ENCODE assay signal across 15 cellular contexts in genomic region chr6:33413200-33413599, GRCh38. TPM values are rescaled to one million over a fixed set of nuclear protein-coding genes. Genes with fewer than 3 reads are reported as not detected.
A peak's percentile ranks its signal among the peaks of the same experiment; 100 is the strongest.
DNase-seq lines count a peak whose midpoint lies in the region; ATAC-seq and TF ChIP-seq lines count a peak whose summit lies in the region.
"Had no signal": no experiment of that assay in that cellular context is flagged by ENCODE, and none has a peak within 500 bp of the region (broad histone marks: within the 10 kb centered on the region; RNA-seq: fewer than 3 reads in every experiment).

No MANE protein-coding gene starts in this region.

- ATAC-seq in activated B cell treated with CpG ODN at 0.5 μM for 24 hours (ENCODE audit: low read depth): no peak
- no peak for ATAC-seq in stimulated activated memory B cell treated with anti-CD40 and anti-IgM and Interleukin-4, amounts not matched to agents 10 μg/mL and 1 μg/mL and 100 μg/mL, for 72 hours
- no peak for ATAC-seq in GM19035 (IDR thresholded peaks at IDR 0.05; ENCODE audit: unreplicated experiment)

- H3K27ac Mint-ChIP-seq in activated naive CD4-positive, alpha-beta T cell treated with anti-CD3 and anti-CD28 coated beads, Interleukin-2, amount 50 U/mL, for 24 hours: peak overlapping the region; percentile 80
- H3K27ac Mint-ChIP-seq in activated B cell treated with CpG ODN at 0.5 μM for 24 hours: peak overlapping the region; percentile 36
- peak overlapping the region; percentile 98 for H3K27ac Mint-ChIP-seq in stimulated activated memory B cell treated with anti-CD40 and anti-IgM and Interleukin-4, amounts not matched to agents 10 μg/mL and 1 μg/mL and 100 μg/mL, for 72 hours

- peaks cover 71% of the 10 kb centered on the region for H3K4me1 Mint-ChIP-seq in activated naive CD4-positive, alpha-beta T cell treated with anti-CD3 and anti-CD28 coated beads, Interleukin-2, amount 50 U/mL, for 24 hours
- peaks cover 76% of the 10 kb centered on the region for H3K4me1 Mint-ChIP-seq in activated B cell treated with CpG ODN at 0.5 μM for 24 hours
- peaks cover 77% of the 10 kb centered on the region for H3K4me1 Mint-ChIP-seq in stimulated activated memory B cell treated with anti-CD40 and anti-IgM and Interleukin-4, amounts not matched to agents 10 μg/mL and 1 μg/mL and 100 μg/mL, for 72 hours

- peak overlapping the region in 3 of 4 donors; percentile 16 to 100 (median 25) for H3K27ac ChIP-seq in esophagus muscularis mucosa (replicated peaks in 1 of 4)

- no peak for TF ChIP-seq POLR2A in esophagus muscularis mucosa (IDR thresholded peaks at IDR 0.05; ENCODE audit: low read depth)

- no peaks in the 10 kb centered on the region for H3K27me3 Mint-ChIP-seq in activated naive CD4-positive, alpha-beta T cell treated with anti-CD3 and anti-CD28 coated beads, Interleukin-2, amount 50 U/mL, for 24 hours
- H3K27me3 Mint-ChIP-seq in activated B cell treated with CpG ODN at 0.5 μM for 24 hours: no peaks in the 10 kb centered on the region
- no peaks in the 10 kb centered on the region for H3K27me3 Mint-ChIP-seq in stimulated activated memory B cell treated with anti-CD40 and anti-IgM and Interleukin-4, amounts not matched to agents 10 μg/mL and 1 μg/mL and 100 μg/mL, for 72 hours
- H3K27me3 Mint-ChIP-seq: progenitor cell of endocrine pancreas had no signal

- H3K36me3 Mint-ChIP-seq in activated naive CD4-positive, alpha-beta T cell treated with anti-CD3 and anti-CD28 coated beads, Interleukin-2, amount 50 U/mL, for 24 hours: peaks cover 9% of the 10 kb centered on the region
- peaks cover 47% of the 10 kb centered on the region for H3K36me3 Mint-ChIP-seq in activated B cell treated with CpG ODN at 0.5 μM for 24 hours (ENCODE audit: low read depth)
- H3K36me3 Mint-ChIP-seq in stimulated activated memory B cell treated with anti-CD40 and anti-IgM and Interleukin-4, amounts not matched to agents 10 μg/mL and 1 μg/mL and 100 μg/mL, for 72 hours: peaks cover 34% of the 10 kb centered on the region

- H3K27me3 ChIP-seq in esophagus muscularis mucosa: no peaks in the 10 kb centered on the region
- H3K27me3 ChIP-seq: BE2C had no signal

- no peak for DNase-seq in activated naive CD4-positive, alpha-beta T cell treated with anti-CD3 and anti-CD28 coated beads, Interleukin-2, amount 50 U/mL, for 16 hours
- DNase-seq in activated B cell treated with CpG ODN at 0.5 μM for 24 hours (no peak), esophagus muscularis mucosa (ENCODE audit: extremely low spot score) (no peak), ureter (ENCODE audit: low spot score) (no peak), DMS53 (lab: John Stamatoyannopoulos, UW) (no peak)
- DNase-seq: activated effector memory CD4-positive, alpha-beta T cell treated with Interleukin-2 at 50 U/mL for 16 hours; BE2C; MM.1S; NCI-H2029; stimulated activated CD4-positive, alpha-beta T cell treated with anti-CD3 and anti-CD28 coated beads, Interleukin-12 subunit alpha, Interleukin-12 subunit beta, amount 100 ng/mL, for 4 hours; substantia nigra had no signal

- H3K4me1 ChIP-seq in esophagus muscularis mucosa: peaks cover 28 to 74% (median 70%) of the 10 kb centered on the region in 4 donors

- no peaks in the 10 kb centered on the region for H3K9me3 ChIP-seq in esophagus muscularis mucosa
- H3K9me3 ChIP-seq: BE2C had no signal

- H3K9me3 Mint-ChIP-seq in activated naive CD4-positive, alpha-beta T cell treated with anti-CD3 and anti-CD28 coated beads, Interleukin-2, amount 50 U/mL, for 24 hours: no peaks in the 10 kb centered on the region
- H3K9me3 Mint-ChIP-seq in activated B cell treated with CpG ODN at 0.5 μM for 24 hours: no peaks in the 10 kb centered on the region
- no peaks in the 10 kb centered on the region for H3K9me3 Mint-ChIP-seq in stimulated activated memory B cell treated with anti-CD40 and anti-IgM and Interleukin-4, amounts not matched to agents 10 μg/mL and 1 μg/mL and 100 μg/mL, for 72 hours

- H3K36me3 ChIP-seq in esophagus muscularis mucosa: peaks cover 24 to 47% (median 46%) of the 10 kb centered on the region in 4 donors

- H3K4me3 Mint-ChIP-seq in activated naive CD4-positive, alpha-beta T cell treated with anti-CD3 and anti-CD28 coated beads, Interleukin-2, amount 50 U/mL, for 24 hours: no peak overlapping the region
- H3K4me3 Mint-ChIP-seq in activated B cell treated with CpG ODN at 0.5 μM for 24 hours: no peak overlapping the region
- H3K4me3 Mint-ChIP-seq in stimulated activated memory B cell treated with anti-CD40 and anti-IgM and Interleukin-4, amounts not matched to agents 10 μg/mL and 1 μg/mL and 100 μg/mL, for 72 hours: no peak overlapping the region

- no peak for TF ChIP-seq EP300 in esophagus muscularis mucosa (IDR thresholded peaks at IDR 0.05)

- H3K4me3 ChIP-seq in esophagus muscularis mucosa: no peak overlapping the region

- 64% methylated on average over 5 of the region's 5 CpGs for WGBS in esophagus muscularis mucosa

- POLR2A ChIA-PET in activated B cell treated with CpG ODN at 0.5 μM for 24 hours (lab: Charles Lee): no interaction called here

- CTCF ChIA-PET in activated B cell treated with CpG ODN at 0.5 μM for 24 hours (lab: Charles Lee): no interaction called here

- TF ChIP-seq CTCF in activated B cell treated with CpG ODN at 0.5 μM for 24 hours (IDR thresholded peaks at IDR 0.05) (no peak), esophagus muscularis mucosa (IDR thresholded peaks at IDR 0.05) (no peak)

- intact Hi-C loops in activated B cell treated with CpG ODN at 0.5 μM for 24 hours (cut with micrococcal nuclease): loop anchor here (5.0 to 10.0 kb wide), 2 partner anchors 408 to 1286 kb away; partner anchors contain the start of genes ATF6B and HLA-DOA
- intact Hi-C loops in esophagus muscularis mucosa (cut with DNase I): no loop called here

RNA-seq across cellular contexts. Expression of gene PHF1, which starts 2.4 kb away (rescaled TPM):
- total RNA-seq in activated B cell treated with CpG ODN at 0.5 μM for 24 hours: 76.0 and 83.4 TPM in 2 replicates
- 10 to 100 TPM; 68.5 to 91.5 (median 84.9) TPM for total RNA-seq in esophagus muscularis mucosa
- total RNA-seq in ureter: 58.8 TPM

RNA-seq across cellular contexts. Expression of gene CUTA, which starts 4.7 kb away (rescaled TPM):
- total RNA-seq in activated B cell treated with CpG ODN at 0.5 μM for 24 hours: 111 and 120 TPM in 2 replicates
- 100 to 1,000 TPM; 109 to 136 (median 123) TPM for total RNA-seq in esophagus muscularis mucosa
- 157 TPM for total RNA-seq in ureter

RNA-seq across cellular contexts. Expression of gene SYNGAP1, which starts 6.7 kb away (rescaled TPM):
- total RNA-seq in activated B cell treated with CpG ODN at 0.5 μM for 24 hours: 19.5 and 25.4 TPM in 2 replicates
- total RNA-seq in esophagus muscularis mucosa: 10 to 100 TPM in 3 of 4 donors, 1 to 10 TPM in 1; 8.0 to 17.6 (median 13.2) TPM
- total RNA-seq in ureter: 32.6 TPM

RNA-seq across cellular contexts. Expression of gene KIFC1, which starts 21.6 kb away (rescaled TPM):
- total RNA-seq in activated B cell treated with CpG ODN at 0.5 μM for 24 hours (1.9 and 2.2 TPM in 2 replicates), esophagus muscularis mucosa (1 to 10 TPM in 1 of 4 donors, under 1 TPM in 2, not detected in 1; 0.39 to 1.1 (median 0.42) TPM), ureter (1.0 TPM)

RNA-seq across cellular contexts. Expression of gene ZBTB9, which starts 41.2 kb away (rescaled TPM):
- total RNA-seq in activated B cell treated with CpG ODN at 0.5 μM for 24 hours: 10.7 and 12.5 TPM in 2 replicates
- total RNA-seq in esophagus muscularis mucosa: 1 to 10 TPM; 1.7 to 3.5 (median 3.0) TPM
- total RNA-seq in ureter: 11.1 TPM

Comparison
In these comparisons a context has a peak if more than half of its experiments do, and no peak if none do; other contexts are left out.
1. H3K27ac Mint-ChIP-seq: peak in every context shown above with its lines; median percentile 98 in stimulated activated memory B cell treated with anti-CD40 and anti-IgM and Interleukin-4, amounts not matched to agents 10 μg/mL and 1 μg/mL and 100 μg/mL, for 72 hours; 80 in activated naive CD4-positive, alpha-beta T cell treated with anti-CD3 and anti-CD28 coated beads, Interleukin-2, amount 50 U/mL, for 24 hours; 36 in activated B cell treated with CpG ODN at 0.5 μM for 24 hours.